ENCODE assay signal across 9 cellular contexts in the genomic region with DNA sequence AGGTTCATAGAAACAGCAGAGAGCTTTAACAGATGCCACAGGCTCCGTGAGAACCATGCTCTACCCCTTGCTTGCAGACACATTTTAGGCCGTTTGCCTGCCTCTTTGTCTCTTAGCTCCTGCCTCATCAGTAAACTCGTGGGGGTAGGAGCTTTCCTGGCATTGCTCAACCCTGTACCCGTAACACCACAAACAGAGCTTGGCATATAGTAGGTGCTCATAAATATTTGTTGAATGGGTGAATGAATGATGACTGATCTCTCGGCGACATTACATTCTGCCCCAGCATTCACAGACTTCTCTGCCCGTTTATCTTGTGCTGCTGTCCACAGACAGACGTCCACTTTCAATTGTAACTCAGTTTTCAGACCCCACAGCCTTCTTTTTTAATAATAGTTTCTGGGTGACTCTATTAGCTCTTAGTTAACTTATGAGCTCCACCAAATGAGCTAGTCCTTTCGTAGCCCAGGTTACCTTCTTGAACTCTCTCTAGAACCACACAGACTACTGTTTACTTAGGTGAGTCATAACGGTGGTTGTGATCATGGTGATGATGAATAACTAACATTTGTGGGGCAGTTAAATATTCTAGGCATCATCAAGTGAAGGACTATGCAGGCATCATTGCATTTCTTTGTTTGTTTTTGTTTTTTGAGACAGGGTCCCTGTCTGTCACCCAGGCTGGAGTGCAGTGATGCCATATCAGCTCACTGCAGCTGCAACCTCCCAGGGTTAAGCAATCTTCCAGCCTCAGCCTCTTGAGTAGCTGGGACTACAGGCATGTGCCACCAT.
A peak's percentile ranks its signal among the peaks of the same experiment; 100 is the strongest.
DNase-seq lines count a peak whose midpoint lies in the region; FAIRE-seq and TF ChIP-seq lines count a peak whose summit lies in the region.
"Had no signal": no experiment of that assay in that cellular context is flagged by ENCODE, and none has a peak within 500 bp of the region (broad histone marks: within the 10 kb centered on the region; RNA-seq: fewer than 3 reads in every experiment).

No MANE protein-coding gene starts in this region.

- H3K4me1 Mint-ChIP-seq in activated CD4-positive, alpha-beta T cell treated with anti-CD3 and anti-CD28 coated beads, Interleukin-2, amount 10 ng/mL, durations not matched to agents 24 days and 14 days = peaks cover 37% of the 10 kb centered on the region
- H3K4me1 Mint-ChIP-seq: B cell had no signal

- no peak for TF ChIP-seq CTCF in bronchial epithelial cell (IDR thresholded peaks at IDR 0.05; ENCODE audit: insufficient read depth, low read length, severe bottlenecking)
- no peak for TF ChIP-seq CTCF in spleen (IDR thresholded peaks at IDR 0.05 in 8 of 11, conservative IDR thresholded peaks at IDR 0.05 in 3 of 11)

- H3K4me3 ChIP-seq in bronchial epithelial cell (ENCODE audit: low read depth, low read length) = no peak overlapping the region
- no peak overlapping the region for H3K4me3 ChIP-seq in urinary bladder (ENCODE audit: low read depth, low read length)
- no peak overlapping the region for H3K4me3 ChIP-seq in spleen

- H3K4me1 ChIP-seq in urinary bladder (ENCODE audit: insufficient read depth) (peaks cover 2% of the 10 kb centered on the region), spleen (peaks cover 0 to 9% (median 0%) of the 10 kb centered on the region in 6 donors)

- H3K27ac Mint-ChIP-seq in activated CD4-positive, alpha-beta T cell treated with anti-CD3 and anti-CD28 coated beads, Interleukin-2, amount 10 ng/mL, durations not matched to agents 24 days and 14 days = peak overlapping the region; percentile 62
- H3K27ac Mint-ChIP-seq: B cell had no signal

- no peaks in the 10 kb centered on the region for H3K27me3 Mint-ChIP-seq in activated CD4-positive, alpha-beta T cell treated with anti-CD3 and anti-CD28 coated beads, Interleukin-2, amount 10 ng/mL, durations not matched to agents 24 days and 14 days

- peak; percentile 58 for DNase-seq in activated CD4-positive, alpha-beta T cell treated with anti-CD3 and anti-CD28 coated beads, Interleukin-2, amount 10 ng/mL, durations not matched to agents 24 days and 14 days
- DNase-seq in activated CD4-positive, alpha-beta T cell treated with anti-CD3 and anti-CD28 coated beads for 4 hours = no peak
- DNase-seq in HK-2 (ENCODE audit: unreplicated experiment) (peak; percentile 27), bronchial epithelial cell (ENCODE audit: low read depth) (peak; percentile 99), NCI-H1436 treated with DMSO at 0.1 percent for 48 hours (lab: John Stamatoyannopoulos, UW) (no peak), spleen (no peak)
- no peak for DNase-seq in stimulated activated CD4-positive, alpha-beta T cell treated with anti-CD3 and anti-CD28 coated beads, Interleukin-2, amount 100 ng/mL, for 48 hours

- no peaks in the 10 kb centered on the region for H3K36me3 Mint-ChIP-seq in activated CD4-positive, alpha-beta T cell treated with anti-CD3 and anti-CD28 coated beads, Interleukin-2, amount 10 ng/mL, durations not matched to agents 24 days and 14 days (ENCODE audit: low read depth)

- peaks cover 3% of the 10 kb centered on the region for H3K9me3 Mint-ChIP-seq in activated CD4-positive, alpha-beta T cell treated with anti-CD3 and anti-CD28 coated beads, Interleukin-2, amount 10 ng/mL, durations not matched to agents 24 days and 14 days

- FAIRE-seq in bronchial epithelial cell (lab: Jason Lieb, UNC) = peak; percentile 13

- H3K27me3 ChIP-seq in bronchial epithelial cell (ENCODE audit: control insufficient read depth, insufficient read depth, low read length) = no peaks in the 10 kb centered on the region
- H3K27me3 ChIP-seq in spleen (replicated peaks in 1 of 7) = peaks cover 0 to 21% (median 0%) of the 10 kb centered on the region in 7 donors

- intact Hi-C loops in activated CD4-positive, alpha-beta T cell treated with anti-CD3 and anti-CD28 coated beads, Interleukin-2, amount 10 ng/mL, durations not matched to agents 24 days and 14 days (cut with micrococcal nuclease) = no loop called here
- intact Hi-C loops in spleen (cut with DNase I; ENCODE audit: low total_unique reads) = no loop called here

- H3K27ac ChIP-seq in urinary bladder (ENCODE audit: low read depth) (peak overlapping the region; percentile 33), spleen (no peak overlapping the region)

- H3K4me3 Mint-ChIP-seq in activated CD4-positive, alpha-beta T cell treated with anti-CD3 and anti-CD28 coated beads, Interleukin-2, amount 10 ng/mL, durations not matched to agents 24 days and 14 days = no peak overlapping the region
- H3K4me3 Mint-ChIP-seq: B cell had no signal

- no peak for TF ChIP-seq POLR2A in spleen (IDR thresholded peaks at IDR 0.05)

- no peaks in the 10 kb centered on the region for H3K9me3 ChIP-seq in spleen

- H3K36me3 ChIP-seq in bronchial epithelial cell (ENCODE audit: control insufficient read depth, insufficient read depth, low read length) (no peaks in the 10 kb centered on the region), urinary bladder (ENCODE audit: insufficient read depth) (no peaks in the 10 kb centered on the region), spleen (no peaks in the 10 kb centered on the region)

- 68% methylated on average over 10 of the region's 10 CpGs for WGBS in urinary bladder
- 71 to 83% (median 76%) methylated on average over 10 of the region's 10 CpGs for WGBS in spleen, 5 donors

Comparison
In these comparisons a context has a peak if more than half of its experiments do, and no peak if none do; other contexts are left out.
1. DNase-seq: peak in activated CD4-positive, alpha-beta T cell treated with anti-CD3 and anti-CD28 coated beads, Interleukin-2, amount 10 ng/mL, durations not matched to agents 24 days and 14 days (single experiment), HK-2 (single experiment) and bronchial epithelial cell (single experiment); none in activated CD4-positive, alpha-beta T cell treated with anti-CD3 and anti-CD28 coated beads for 4 hours (0 of 2), NCI-H1436 treated with DMSO at 0.1 percent for 48 hours (single experiment), stimulated activated CD4-positive, alpha-beta T cell treated with anti-CD3 and anti-CD28 coated beads, Interleukin-2, amount 100 ng/mL, for 48 hours (0 of 2) and spleen (single experiment).